1 cellular context compared by ENCODE assay signal in genomic region chr11:34208266-34209135, GRCh38.
TF ChIP-seq lines count a peak whose summit lies in the region.

No MANE protein-coding gene starts in this region.

TF ChIP-seq in HepG2, 621 proteins besides CTCF, POLR2A, EP300 and RAD21 (continued from another document):
- TF ChIP-seq, protein P1, sequence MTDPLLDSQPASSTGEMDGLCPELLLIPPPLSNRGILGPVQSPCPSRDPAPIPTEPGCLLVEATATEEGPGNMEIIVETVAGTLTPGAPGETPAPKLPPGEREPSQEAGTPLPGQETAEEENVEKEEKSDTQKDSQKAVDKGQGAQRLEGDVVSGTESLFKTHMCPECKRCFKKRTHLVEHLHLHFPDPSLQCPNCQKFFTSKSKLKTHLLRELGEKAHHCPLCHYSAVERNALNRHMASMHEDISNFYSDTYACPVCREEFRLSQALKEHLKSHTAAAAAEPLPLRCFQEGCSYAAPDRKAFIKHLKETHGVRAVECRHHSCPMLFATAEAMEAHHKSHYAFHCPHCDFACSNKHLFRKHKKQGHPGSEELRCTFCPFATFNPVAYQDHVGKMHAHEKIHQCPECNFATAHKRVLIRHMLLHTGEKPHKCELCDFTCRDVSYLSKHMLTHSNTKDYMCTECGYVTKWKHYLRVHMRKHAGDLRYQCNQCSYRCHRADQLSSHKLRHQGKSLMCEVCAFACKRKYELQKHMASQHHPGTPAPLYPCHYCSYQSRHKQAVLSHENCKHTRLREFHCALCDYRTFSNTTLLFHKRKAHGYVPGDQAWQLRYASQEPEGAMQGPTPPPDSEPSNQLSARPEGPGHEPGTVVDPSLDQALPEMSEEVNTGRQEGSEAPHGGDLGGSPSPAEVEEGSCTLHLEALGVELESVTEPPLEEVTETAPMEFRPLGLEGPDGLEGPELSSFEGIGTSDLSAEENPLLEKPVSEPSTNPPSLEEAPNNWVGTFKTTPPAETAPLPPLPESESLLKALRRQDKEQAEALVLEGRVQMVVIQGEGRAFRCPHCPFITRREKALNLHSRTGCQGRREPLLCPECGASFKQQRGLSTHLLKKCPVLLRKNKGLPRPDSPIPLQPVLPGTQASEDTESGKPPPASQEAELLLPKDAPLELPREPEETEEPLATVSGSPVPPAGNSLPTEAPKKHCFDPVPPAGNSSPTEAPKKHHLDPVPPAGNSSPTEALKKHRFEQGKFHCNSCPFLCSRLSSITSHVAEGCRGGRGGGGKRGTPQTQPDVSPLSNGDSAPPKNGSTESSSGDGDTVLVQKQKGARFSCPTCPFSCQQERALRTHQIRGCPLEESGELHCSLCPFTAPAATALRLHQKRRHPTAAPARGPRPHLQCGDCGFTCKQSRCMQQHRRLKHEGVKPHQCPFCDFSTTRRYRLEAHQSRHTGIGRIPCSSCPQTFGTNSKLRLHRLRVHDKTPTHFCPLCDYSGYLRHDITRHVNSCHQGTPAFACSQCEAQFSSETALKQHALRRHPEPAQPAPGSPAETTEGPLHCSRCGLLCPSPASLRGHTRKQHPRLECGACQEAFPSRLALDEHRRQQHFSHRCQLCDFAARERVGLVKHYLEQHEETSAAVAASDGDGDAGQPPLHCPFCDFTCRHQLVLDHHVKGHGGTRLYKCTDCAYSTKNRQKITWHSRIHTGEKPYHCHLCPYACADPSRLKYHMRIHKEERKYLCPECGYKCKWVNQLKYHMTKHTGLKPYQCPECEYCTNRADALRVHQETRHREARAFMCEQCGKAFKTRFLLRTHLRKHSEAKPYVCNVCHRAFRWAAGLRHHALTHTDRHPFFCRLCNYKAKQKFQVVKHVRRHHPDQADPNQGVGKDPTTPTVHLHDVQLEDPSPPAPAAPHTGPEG (CRISPR knock-in tag; IDR thresholded peaks at IDR 0.05): no peak
- TF ChIP-seq CEBPG (CRISPR knock-in tag; IDR thresholded peaks at IDR 0.05) (peak; percentile 53), CEBPB (IDR thresholded peaks at IDR 0.05; ENCODE audit: borderline replicate concordance, low read depth, low read length) (peak; percentile 29; the same call in 1 of the 2 replicates), TBX3 (IDR thresholded peaks at IDR 0.05; ENCODE audit: borderline replicate concordance) (no peak), ZC3H4 (CRISPR knock-in tag; IDR thresholded peaks at IDR 0.05; ENCODE audit: borderline replicate concordance) (no peak), ZNF253 (CRISPR knock-in tag; IDR thresholded peaks at IDR 0.05; ENCODE audit: borderline replicate concordance) (no peak), ZNF746 (CRISPR knock-in tag; IDR thresholded peaks at IDR 0.05) (no peak), NFKBIZ (CRISPR knock-in tag; IDR thresholded peaks at IDR 0.05) (no peak), ZNF407 (CRISPR knock-in tag; IDR thresholded peaks at IDR 0.05; ENCODE audit: not compliant biosample characterization) (no peak), ATF6 (CRISPR knock-in tag; conservative IDR thresholded peaks at IDR 0.05) (no peak), ZNF597 (CRISPR knock-in tag; IDR thresholded peaks at IDR 0.05) (no peak), ZNF629 (CRISPR knock-in tag; conservative IDR thresholded peaks at IDR 0.05) (no peak), IKZF4 (CRISPR knock-in tag; IDR thresholded peaks at IDR 0.05; ENCODE audit: borderline replicate concordance, low read depth, not compliant biosample characterization) (no peak), ZNF556 (CRISPR knock-in tag; IDR thresholded peaks at IDR 0.05; ENCODE audit: borderline replicate concordance) (no peak), SP5 (CRISPR knock-in tag; IDR thresholded peaks at IDR 0.05; ENCODE audit: borderline replicate concordance, low read depth) (no peak), CBX5 (CRISPR knock-in tag; IDR thresholded peaks at IDR 0.05; ENCODE audit: borderline replicate concordance) (no peak), ZNF335 (CRISPR knock-in tag; IDR thresholded peaks at IDR 0.05) (no peak)
- TF ChIP-seq, protein P2, sequence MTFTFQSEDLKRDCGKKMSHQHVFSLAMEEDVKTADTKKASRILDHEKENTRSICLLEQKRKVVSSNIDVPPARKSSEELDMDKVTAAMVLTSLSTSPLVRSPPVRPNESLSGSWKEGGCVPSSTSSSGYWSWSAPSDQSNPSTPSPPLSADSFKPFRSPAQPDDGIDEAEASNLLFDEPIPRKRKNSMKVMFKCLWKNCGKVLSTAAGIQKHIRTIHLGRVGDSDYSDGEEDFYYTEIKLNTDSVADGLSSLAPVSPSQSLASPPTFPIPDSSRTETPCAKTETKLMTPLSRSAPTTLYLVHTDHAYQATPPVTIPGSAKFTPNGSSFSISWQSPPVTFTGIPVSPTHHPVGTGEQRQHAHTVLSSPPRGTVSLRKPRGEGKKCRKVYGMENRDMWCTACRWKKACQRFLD (CRISPR knock-in tag; IDR thresholded peaks at IDR 0.05; ENCODE audit: borderline replicate concordance): no peak
- TF ChIP-seq, protein P3, sequence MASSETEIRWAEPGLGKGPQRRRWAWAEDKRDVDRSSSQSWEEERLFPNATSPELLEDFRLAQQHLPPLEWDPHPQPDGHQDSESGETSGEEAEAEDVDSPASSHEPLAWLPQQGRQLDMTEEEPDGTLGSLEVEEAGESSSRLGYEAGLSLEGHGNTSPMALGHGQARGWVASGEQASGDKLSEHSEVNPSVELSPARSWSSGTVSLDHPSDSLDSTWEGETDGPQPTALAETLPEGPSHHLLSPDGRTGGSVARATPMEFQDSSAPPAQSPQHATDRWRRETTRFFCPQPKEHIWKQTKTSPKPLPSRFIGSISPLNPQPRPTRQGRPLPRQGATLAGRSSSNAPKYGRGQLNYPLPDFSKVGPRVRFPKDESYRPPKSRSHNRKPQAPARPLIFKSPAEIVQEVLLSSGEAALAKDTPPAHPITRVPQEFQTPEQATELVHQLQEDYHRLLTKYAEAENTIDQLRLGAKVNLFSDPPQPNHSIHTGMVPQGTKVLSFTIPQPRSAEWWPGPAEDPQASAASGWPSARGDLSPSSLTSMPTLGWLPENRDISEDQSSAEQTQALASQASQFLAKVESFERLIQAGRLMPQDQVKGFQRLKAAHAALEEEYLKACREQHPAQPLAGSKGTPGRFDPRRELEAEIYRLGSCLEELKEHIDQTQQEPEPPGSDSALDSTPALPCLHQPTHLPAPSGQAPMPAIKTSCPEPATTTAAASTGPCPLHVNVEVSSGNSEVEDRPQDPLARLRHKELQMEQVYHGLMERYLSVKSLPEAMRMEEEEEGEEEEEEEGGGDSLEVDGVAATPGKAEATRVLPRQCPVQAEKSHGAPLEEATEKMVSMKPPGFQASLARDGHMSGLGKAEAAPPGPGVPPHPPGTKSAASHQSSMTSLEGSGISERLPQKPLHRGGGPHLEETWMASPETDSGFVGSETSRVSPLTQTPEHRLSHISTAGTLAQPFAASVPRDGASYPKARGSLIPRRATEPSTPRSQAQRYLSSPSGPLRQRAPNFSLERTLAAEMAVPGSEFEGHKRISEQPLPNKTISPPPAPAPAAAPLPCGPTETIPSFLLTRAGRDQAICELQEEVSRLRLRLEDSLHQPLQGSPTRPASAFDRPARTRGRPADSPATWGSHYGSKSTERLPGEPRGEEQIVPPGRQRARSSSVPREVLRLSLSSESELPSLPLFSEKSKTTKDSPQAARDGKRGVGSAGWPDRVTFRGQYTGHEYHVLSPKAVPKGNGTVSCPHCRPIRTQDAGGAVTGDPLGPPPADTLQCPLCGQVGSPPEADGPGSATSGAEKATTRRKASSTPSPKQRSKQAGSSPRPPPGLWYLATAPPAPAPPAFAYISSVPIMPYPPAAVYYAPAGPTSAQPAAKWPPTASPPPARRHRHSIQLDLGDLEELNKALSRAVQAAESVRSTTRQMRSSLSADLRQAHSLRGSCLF (CRISPR knock-in tag; IDR thresholded peaks at IDR 0.05; ENCODE audit: borderline replicate concordance): no peak
- TF ChIP-seq, protein P4, sequence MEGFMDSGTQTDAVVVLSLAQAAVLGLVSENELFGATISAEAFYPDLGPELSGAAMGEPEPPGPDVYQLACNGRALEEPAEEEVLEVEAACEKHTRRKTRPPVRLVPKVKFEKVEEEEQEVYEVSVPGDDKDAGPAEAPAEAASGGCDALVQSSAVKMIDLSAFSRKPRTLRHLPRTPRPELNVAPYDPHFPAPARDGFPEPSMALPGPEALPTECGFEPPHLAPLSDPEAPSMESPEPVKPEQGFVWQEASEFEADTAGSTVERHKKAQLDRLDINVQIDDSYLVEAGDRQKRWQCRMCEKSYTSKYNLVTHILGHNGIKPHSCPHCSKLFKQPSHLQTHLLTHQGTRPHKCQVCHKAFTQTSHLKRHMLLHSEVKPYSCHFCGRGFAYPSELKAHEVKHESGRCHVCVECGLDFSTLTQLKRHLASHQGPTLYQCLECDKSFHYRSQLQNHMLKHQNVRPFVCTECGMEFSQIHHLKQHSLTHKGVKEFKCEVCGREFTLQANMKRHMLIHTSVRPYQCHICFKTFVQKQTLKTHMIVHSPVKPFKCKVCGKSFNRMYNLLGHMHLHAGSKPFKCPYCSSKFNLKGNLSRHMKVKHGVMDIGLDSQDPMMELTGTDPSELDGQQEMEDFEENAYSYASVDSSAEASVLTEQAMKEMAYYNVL (CRISPR knock-in tag; IDR thresholded peaks at IDR 0.05; ENCODE audit: borderline replicate concordance): no peak
